Comparison of ENCODE assay signal across 2 cellular contexts in the genomic region with DNA sequence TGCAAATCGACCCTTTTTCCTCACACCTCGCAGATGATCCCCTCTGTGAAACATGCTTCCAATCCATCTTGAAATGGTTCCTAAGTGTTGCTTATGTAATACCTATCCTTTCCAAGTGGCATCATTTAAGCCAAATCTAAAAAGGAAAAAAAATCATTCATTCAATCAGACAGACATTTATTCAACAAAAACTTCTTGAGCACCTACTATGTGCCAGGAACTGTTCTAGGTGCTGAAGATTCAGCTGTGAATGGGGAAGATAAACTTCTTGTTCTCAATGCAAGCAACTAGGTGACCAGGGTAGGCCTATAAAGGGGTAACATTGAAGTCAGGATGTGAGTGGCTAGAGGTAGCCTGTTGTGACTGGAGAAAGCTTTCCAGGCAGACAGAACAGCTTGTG.
TF ChIP-seq lines count a peak whose summit lies in the region.

No MANE protein-coding gene starts in this region.

TF ChIP-seq in HEK293, 187 proteins besides CTCF, POLR2A, EP300 and RAD21 (continued from another document):
- TF ChIP-seq, protein P1, sequence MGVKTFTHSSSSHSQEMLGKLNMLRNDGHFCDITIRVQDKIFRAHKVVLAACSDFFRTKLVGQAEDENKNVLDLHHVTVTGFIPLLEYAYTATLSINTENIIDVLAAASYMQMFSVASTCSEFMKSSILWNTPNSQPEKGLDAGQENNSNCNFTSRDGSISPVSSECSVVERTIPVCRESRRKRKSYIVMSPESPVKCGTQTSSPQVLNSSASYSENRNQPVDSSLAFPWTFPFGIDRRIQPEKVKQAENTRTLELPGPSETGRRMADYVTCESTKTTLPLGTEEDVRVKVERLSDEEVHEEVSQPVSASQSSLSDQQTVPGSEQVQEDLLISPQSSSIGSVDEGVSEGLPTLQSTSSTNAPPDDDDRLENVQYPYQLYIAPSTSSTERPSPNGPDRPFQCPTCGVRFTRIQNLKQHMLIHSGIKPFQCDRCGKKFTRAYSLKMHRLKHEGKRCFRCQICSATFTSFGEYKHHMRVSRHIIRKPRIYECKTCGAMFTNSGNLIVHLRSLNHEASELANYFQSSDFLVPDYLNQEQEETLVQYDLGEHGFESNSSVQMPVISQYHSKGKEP (tag by site-specific recombination; IDR thresholded peaks at IDR 0.05) = no peak
- TF ChIP-seq, protein P2, sequence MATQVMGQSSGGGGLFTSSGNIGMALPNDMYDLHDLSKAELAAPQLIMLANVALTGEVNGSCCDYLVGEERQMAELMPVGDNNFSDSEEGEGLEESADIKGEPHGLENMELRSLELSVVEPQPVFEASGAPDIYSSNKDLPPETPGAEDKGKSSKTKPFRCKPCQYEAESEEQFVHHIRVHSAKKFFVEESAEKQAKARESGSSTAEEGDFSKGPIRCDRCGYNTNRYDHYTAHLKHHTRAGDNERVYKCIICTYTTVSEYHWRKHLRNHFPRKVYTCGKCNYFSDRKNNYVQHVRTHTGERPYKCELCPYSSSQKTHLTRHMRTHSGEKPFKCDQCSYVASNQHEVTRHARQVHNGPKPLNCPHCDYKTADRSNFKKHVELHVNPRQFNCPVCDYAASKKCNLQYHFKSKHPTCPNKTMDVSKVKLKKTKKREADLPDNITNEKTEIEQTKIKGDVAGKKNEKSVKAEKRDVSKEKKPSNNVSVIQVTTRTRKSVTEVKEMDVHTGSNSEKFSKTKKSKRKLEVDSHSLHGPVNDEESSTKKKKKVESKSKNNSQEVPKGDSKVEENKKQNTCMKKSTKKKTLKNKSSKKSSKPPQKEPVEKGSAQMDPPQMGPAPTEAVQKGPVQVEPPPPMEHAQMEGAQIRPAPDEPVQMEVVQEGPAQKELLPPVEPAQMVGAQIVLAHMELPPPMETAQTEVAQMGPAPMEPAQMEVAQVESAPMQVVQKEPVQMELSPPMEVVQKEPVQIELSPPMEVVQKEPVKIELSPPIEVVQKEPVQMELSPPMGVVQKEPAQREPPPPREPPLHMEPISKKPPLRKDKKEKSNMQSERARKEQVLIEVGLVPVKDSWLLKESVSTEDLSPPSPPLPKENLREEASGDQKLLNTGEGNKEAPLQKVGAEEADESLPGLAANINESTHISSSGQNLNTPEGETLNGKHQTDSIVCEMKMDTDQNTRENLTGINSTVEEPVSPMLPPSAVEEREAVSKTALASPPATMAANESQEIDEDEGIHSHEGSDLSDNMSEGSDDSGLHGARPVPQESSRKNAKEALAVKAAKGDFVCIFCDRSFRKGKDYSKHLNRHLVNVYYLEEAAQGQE (tag by site-specific recombination; IDR thresholded peaks at IDR 0.05) = 0 out of 2 replicates have a peak, but pooled peaks have one; percentile 28

TF ChIP-seq in WTC11, 78 proteins besides CTCF, POLR2A, EP300 and RAD21 (continued from another document):
- TF ChIP-seq, protein P3, sequence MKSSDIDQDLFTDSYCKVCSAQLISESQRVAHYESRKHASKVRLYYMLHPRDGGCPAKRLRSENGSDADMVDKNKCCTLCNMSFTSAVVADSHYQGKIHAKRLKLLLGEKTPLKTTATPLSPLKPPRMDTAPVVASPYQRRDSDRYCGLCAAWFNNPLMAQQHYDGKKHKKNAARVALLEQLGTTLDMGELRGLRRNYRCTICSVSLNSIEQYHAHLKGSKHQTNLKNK (CRISPR knock-in tag; IDR thresholded peaks at IDR 0.05) = no peak
- TF ChIP-seq ZNF396 (CRISPR knock-in tag; IDR thresholded peaks at IDR 0.05; ENCODE audit: borderline replicate concordance) (no peak), CBFB (CRISPR knock-in tag; IDR thresholded peaks at IDR 0.05; ENCODE audit: low read depth) (no peak), SP1 (CRISPR knock-in tag; conservative IDR thresholded peaks at IDR 0.05) (no peak), ATF1 (CRISPR knock-in tag; IDR thresholded peaks at IDR 0.05) (no peak), NR1H2 (CRISPR knock-in tag; IDR thresholded peaks at IDR 0.05) (no peak)
- TF ChIP-seq, protein P4, sequence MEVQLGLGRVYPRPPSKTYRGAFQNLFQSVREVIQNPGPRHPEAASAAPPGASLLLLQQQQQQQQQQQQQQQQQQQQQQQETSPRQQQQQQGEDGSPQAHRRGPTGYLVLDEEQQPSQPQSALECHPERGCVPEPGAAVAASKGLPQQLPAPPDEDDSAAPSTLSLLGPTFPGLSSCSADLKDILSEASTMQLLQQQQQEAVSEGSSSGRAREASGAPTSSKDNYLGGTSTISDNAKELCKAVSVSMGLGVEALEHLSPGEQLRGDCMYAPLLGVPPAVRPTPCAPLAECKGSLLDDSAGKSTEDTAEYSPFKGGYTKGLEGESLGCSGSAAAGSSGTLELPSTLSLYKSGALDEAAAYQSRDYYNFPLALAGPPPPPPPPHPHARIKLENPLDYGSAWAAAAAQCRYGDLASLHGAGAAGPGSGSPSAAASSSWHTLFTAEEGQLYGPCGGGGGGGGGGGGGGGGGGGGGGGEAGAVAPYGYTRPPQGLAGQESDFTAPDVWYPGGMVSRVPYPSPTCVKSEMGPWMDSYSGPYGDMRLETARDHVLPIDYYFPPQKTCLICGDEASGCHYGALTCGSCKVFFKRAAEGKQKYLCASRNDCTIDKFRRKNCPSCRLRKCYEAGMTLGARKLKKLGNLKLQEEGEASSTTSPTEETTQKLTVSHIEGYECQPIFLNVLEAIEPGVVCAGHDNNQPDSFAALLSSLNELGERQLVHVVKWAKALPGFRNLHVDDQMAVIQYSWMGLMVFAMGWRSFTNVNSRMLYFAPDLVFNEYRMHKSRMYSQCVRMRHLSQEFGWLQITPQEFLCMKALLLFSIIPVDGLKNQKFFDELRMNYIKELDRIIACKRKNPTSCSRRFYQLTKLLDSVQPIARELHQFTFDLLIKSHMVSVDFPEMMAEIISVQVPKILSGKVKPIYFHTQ (CRISPR knock-in tag; IDR thresholded peaks at IDR 0.05) = no peak
- TF ChIP-seq, protein P5, sequence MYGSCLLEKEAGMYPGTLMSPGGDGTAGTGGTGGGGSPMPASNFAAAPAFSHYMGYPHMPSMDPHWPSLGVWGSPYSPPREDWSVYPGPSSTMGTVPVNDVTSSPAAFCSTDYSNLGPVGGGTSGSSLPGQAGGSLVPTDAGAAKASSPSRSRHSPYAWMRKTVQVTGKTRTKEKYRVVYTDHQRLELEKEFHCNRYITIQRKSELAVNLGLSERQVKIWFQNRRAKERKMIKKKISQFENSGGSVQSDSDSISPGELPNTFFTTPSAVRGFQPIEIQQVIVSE (CRISPR knock-in tag; IDR thresholded peaks at IDR 0.05; ENCODE audit: borderline replicate concordance) = no peak
